Comparison of ENCODE assay signal across 22 cellular contexts in genomic region chr11:64976651-64977050, GRCh38. TPM values are rescaled to one million over a fixed set of nuclear protein-coding genes. Genes with fewer than 3 reads are reported as not detected.
DNase-seq lines count a peak whose midpoint lies in the region; ATAC-seq and TF ChIP-seq lines count a peak whose summit lies in the region.
"Had no signal": no experiment of that assay in that cellular context is flagged by ENCODE, and none has a peak within 500 bp of the region (broad histone marks: within the 10 kb centered on the region; RNA-seq: fewer than 3 reads in every experiment).

No MANE protein-coding gene starts in this region.

- H3K9me3 Mint-ChIP-seq in chondrocyte (ENCODE audit: low read depth): no peaks in the 10 kb centered on the region
- no peaks in the 10 kb centered on the region for H3K9me3 Mint-ChIP-seq in activated CD4-positive, alpha-beta T cell treated with anti-CD3 and anti-CD28 coated beads for 36 hours (ENCODE audit: low read depth)
- H3K9me3 Mint-ChIP-seq: CD8-positive, alpha-beta T cell; H9 had no signal

- no peak for ATAC-seq in activated CD4-positive, alpha-beta T cell treated with anti-CD3 and anti-CD28 coated beads for 36 hours
- ATAC-seq in foreskin keratinocyte: no peak
- ATAC-seq: CD8-positive, alpha-beta T cell; HCT116 had no signal

- DNase-seq in activated effector memory CD4-positive, alpha-beta T cell treated with anti-CD3 and anti-CD28 coated beads, Interleukin-2, amount 50 U/mL, for 16 hours: peak; percentile 46
- no peak for DNase-seq in activated effector memory CD4-positive, alpha-beta T cell treated with Interleukin-2 at 50 U/mL for 16 hours
- DNase-seq in H7 (peak; percentile 18), NCI-H69 (lab: John Stamatoyannopoulos, UW) (peak; percentile 26), chondrocyte (ENCODE audit: low spot score) (peak; percentile 60), NCI-H2081 (lab: John Stamatoyannopoulos, UW) (no peak), foreskin keratinocyte (no peak)
- no peak for DNase-seq in activated CD4-positive, alpha-beta T cell treated with anti-CD3 and anti-CD28 coated beads for 36 hours
- DNase-seq: Caco-2; CD4-positive, CD25-positive, alpha-beta regulatory T cell; CD8-positive, alpha-beta T cell; DMS153; DND-41; GM23248; H9 had no signal

- H3K27me3 ChIP-seq in H7 (ENCODE audit: control insufficient read depth, insufficient read depth, low read length) (peaks cover 6% of the 10 kb centered on the region), foreskin keratinocyte (no peaks in the 10 kb centered on the region)

- no peak for TF ChIP-seq CTCF in chondrocyte (IDR thresholded peaks at IDR 0.05)
- TF ChIP-seq CTCF in foreskin keratinocyte (conservative IDR thresholded peaks at IDR 0.05): no peak

- H3K27ac Mint-ChIP-seq in chondrocyte (ENCODE audit: unreplicated experiment): no peak overlapping the region
- no peak overlapping the region for H3K27ac Mint-ChIP-seq in activated CD4-positive, alpha-beta T cell treated with anti-CD3 and anti-CD28 coated beads for 36 hours
- H3K27ac Mint-ChIP-seq: B cell; CD4-positive, CD25-positive, alpha-beta regulatory T cell; CD8-positive, alpha-beta T cell; H9 had no signal

- H3K36me3 Mint-ChIP-seq in chondrocyte (ENCODE audit: low read depth): no peaks in the 10 kb centered on the region
- no peaks in the 10 kb centered on the region for H3K36me3 Mint-ChIP-seq in activated CD4-positive, alpha-beta T cell treated with anti-CD3 and anti-CD28 coated beads for 36 hours (ENCODE audit: low read depth)
- H3K36me3 Mint-ChIP-seq: CD4-positive, CD25-positive, alpha-beta regulatory T cell; CD8-positive, alpha-beta T cell had no signal

- no peaks in the 10 kb centered on the region for H3K4me1 ChIP-seq in foreskin keratinocyte
- H3K4me1 ChIP-seq: Caco-2 had no signal

- no peak overlapping the region for H3K4me3 ChIP-seq in H7 (ENCODE audit: insufficient read depth, low read depth, low read length)
- H3K4me3 ChIP-seq: BLaER1, GM23248 had no signal

- H3K4me3 Mint-ChIP-seq in chondrocyte (ENCODE audit: unreplicated experiment): no peak overlapping the region
- H3K4me3 Mint-ChIP-seq in activated CD4-positive, alpha-beta T cell treated with anti-CD3 and anti-CD28 coated beads for 36 hours: no peak overlapping the region
- H3K4me3 Mint-ChIP-seq: B cell; CD4-positive, CD25-positive, alpha-beta regulatory T cell; CD8-positive, alpha-beta T cell; H9 had no signal

- POLR2A ChIA-PET in activated CD4-positive, alpha-beta T cell treated with anti-CD3 and anti-CD28 coated beads for 36 hours (lab: Charles Lee): interaction anchor here (0.6 kb wide), 1 partner anchor 243 kb away, joined by 3 read pairs; no protein-coding TSS in a partner anchor

- intact Hi-C loops in activated CD4-positive, alpha-beta T cell treated with anti-CD3 and anti-CD28 coated beads for 36 hours (cut with DNase I, micrococcal nuclease): no loop called here

- H3K36me3 ChIP-seq in H7 (replicated peaks; ENCODE audit: control insufficient read depth, insufficient read depth, low read length): no peaks in the 10 kb centered on the region
- H3K36me3 ChIP-seq: BLaER1 had no signal

- CTCF ChIA-PET in activated CD4-positive, alpha-beta T cell treated with anti-CD3 and anti-CD28 coated beads for 36 hours (lab: Charles Lee): interaction anchor here (0.6 kb wide), 1 partner anchor 1447 kb away, joined by 3 read pairs; no protein-coding TSS in a partner anchor

- peaks cover 8% of the 10 kb centered on the region for H3K27me3 Mint-ChIP-seq in chondrocyte (ENCODE audit: low read depth)
- no peaks in the 10 kb centered on the region for H3K27me3 Mint-ChIP-seq in activated CD4-positive, alpha-beta T cell treated with anti-CD3 and anti-CD28 coated beads for 36 hours
- H3K27me3 Mint-ChIP-seq: B cell had no signal

- H3K27ac ChIP-seq in foreskin keratinocyte: no peak overlapping the region
- H3K27ac ChIP-seq: 22Rv1, BLaER1, C4-2B, GM23248 had no signal

- H3K4me1 Mint-ChIP-seq in chondrocyte (ENCODE audit: low read depth): no peaks in the 10 kb centered on the region
- peaks cover 8% of the 10 kb centered on the region for H3K4me1 Mint-ChIP-seq in activated CD4-positive, alpha-beta T cell treated with anti-CD3 and anti-CD28 coated beads for 36 hours

RNA-seq across cellular contexts. Expression of gene MAJIN, which starts 4.7 kb away (rescaled TPM):
- total RNA-seq in H7 (2014; rRNA removed; shearing (Covaris generic)): 0.97 and 1.1 TPM in 2 replicates
- total RNA-seq in chondrocyte (not detected in 3 replicates), foreskin keratinocyte (0.04 TPM in 1 of 2 replicates, not detected in the other)
- 1 to 10 TPM; 1.2 to 1.6 TPM for total RNA-seq in activated CD4-positive, alpha-beta T cell treated with anti-CD3 and anti-CD28 coated beads for 36 hours
- polyA plus RNA-seq in foreskin keratinocyte: not detected in 2 replicates
- total RNA-seq: Caco-2; CD4-positive, CD25-positive, alpha-beta regulatory T cell; CD8-positive, alpha-beta T cell; GM23248; H1; H9 had no signal
- polyA plus RNA-seq: AG04450, GM23248, H1 had no signal

RNA-seq across cellular contexts. Expression of gene BATF2, which starts 20.1 kb away (rescaled TPM):
- 0.55 TPM in 1 of 2 replicates, not detected in the other for total RNA-seq in H7 (2014; rRNA removed; shearing (Covaris generic))
- total RNA-seq in chondrocyte: not detected in 3 replicates
- not detected for total RNA-seq in activated CD4-positive, alpha-beta T cell treated with anti-CD3 and anti-CD28 coated beads for 36 hours
- total RNA-seq in foreskin keratinocyte: 0.14 and 0.28 TPM in 2 replicates
- 0.35 and 0.36 TPM in 2 replicates for polyA plus RNA-seq in foreskin keratinocyte
- total RNA-seq: CD4-positive, CD25-positive, alpha-beta regulatory T cell; CD8-positive, alpha-beta T cell had no signal
- polyA plus RNA-seq: CD4-positive, CD25-positive, alpha-beta regulatory T cell had no signal

RNA-seq across cellular contexts. Expression of gene ARL2, which starts 37.3 kb away (rescaled TPM):
- 219 and 221 TPM in 2 replicates for total RNA-seq in H7 (2014; rRNA removed; shearing (Covaris generic))
- 80.1 to 85.5 TPM (median 83.7 TPM) in 3 replicates for total RNA-seq in chondrocyte
- total RNA-seq in activated CD4-positive, alpha-beta T cell treated with anti-CD3 and anti-CD28 coated beads for 36 hours: 100 to 1,000 TPM in 1 of 2 experiments, 10 to 100 TPM in 1; 89.6 to 109 TPM
- total RNA-seq in foreskin keratinocyte: 93.3 and 102 TPM in 2 replicates
- 161 and 169 TPM in 2 replicates for polyA plus RNA-seq in foreskin keratinocyte

RNA-seq across cellular contexts. Expression of gene GPHA2, which starts 41.0 kb away (rescaled TPM):
- 2.4 TPM in 1 of 2 replicates, not detected in the other for total RNA-seq in H7 (2014; rRNA removed; shearing (Covaris generic))
- not detected in 3 replicates for total RNA-seq in chondrocyte
- total RNA-seq in activated CD4-positive, alpha-beta T cell treated with anti-CD3 and anti-CD28 coated beads for 36 hours: under 1 TPM in 1 of 2 experiments, not detected in 1; 0.34 TPM
- not detected in 2 replicates for total RNA-seq in foreskin keratinocyte
- 0.27 TPM in 1 of 2 replicates, not detected in the other for polyA plus RNA-seq in foreskin keratinocyte
- total RNA-seq: Caco-2; CD4-positive, CD25-positive, alpha-beta regulatory T cell; CD8-positive, alpha-beta T cell; GM23248 had no signal
- polyA plus RNA-seq: AG04450; CD4-positive, CD25-positive, alpha-beta regulatory T cell; GM23248 had no signal

RNA-seq across cellular contexts. Expression of gene SNX15, which starts 50.6 kb away (rescaled TPM):
- 11.8 and 12.7 TPM in 2 replicates for total RNA-seq in H7 (2014; rRNA removed; shearing (Covaris generic))
- 21.0 to 26.1 TPM (median 24.9 TPM) in 3 replicates for total RNA-seq in chondrocyte
- total RNA-seq in activated CD4-positive, alpha-beta T cell treated with anti-CD3 and anti-CD28 coated beads for 36 hours: 10 to 100 TPM; 12.1 to 14.2 TPM
- 16.2 and 16.8 TPM in 2 replicates for total RNA-seq in foreskin keratinocyte
- 18.5 and 18.9 TPM in 2 replicates for polyA plus RNA-seq in foreskin keratinocyte

Comparison
In these comparisons a context has a peak if more than half of its experiments do, and no peak if none do; other contexts are left out.
1. DNase-seq: peak in activated effector memory CD4-positive, alpha-beta T cell treated with anti-CD3 and anti-CD28 coated beads, Interleukin-2, amount 50 U/mL, for 16 hours (single experiment), H7 (single experiment), NCI-H69 (single experiment) and chondrocyte (single experiment); none in activated effector memory CD4-positive, alpha-beta T cell treated with Interleukin-2 at 50 U/mL for 16 hours (single experiment), activated CD4-positive, alpha-beta T cell treated with anti-CD3 and anti-CD28 coated beads for 36 hours (single experiment), NCI-H2081 (0 of 2) and foreskin keratinocyte (0 of 2).